In the genomic region with DNA sequence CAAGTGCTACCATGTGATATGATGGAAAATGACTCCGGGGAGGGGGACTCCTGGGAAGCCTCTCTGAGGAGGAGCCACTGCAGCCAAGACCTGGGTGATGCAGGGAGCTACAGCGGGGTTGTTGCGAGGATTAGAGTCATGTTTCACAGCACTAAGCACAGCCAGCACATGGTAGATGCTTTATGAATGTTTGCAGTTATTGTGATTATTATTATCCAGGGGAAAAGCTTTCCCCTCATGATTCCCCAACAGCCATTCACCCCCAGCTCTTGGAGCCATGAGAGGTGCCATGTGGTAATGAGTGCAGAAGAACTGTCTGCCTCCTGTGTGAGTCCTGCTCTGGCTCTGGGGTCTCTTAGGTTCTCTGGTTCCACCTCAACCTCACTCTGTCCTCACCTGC, we compare ENCODE assay signal across 1 cellular context.
TF ChIP-seq lines count a peak whose summit lies in the region.

No MANE protein-coding gene starts in this region.

TF ChIP-seq in K562, 482 proteins besides CTCF, POLR2A, EP300 and RAD21:
- TF ChIP-seq TEAD2 (tag; IDR thresholded peaks at IDR 0.05) = no peak
- TF ChIP-seq, protein P1, sequence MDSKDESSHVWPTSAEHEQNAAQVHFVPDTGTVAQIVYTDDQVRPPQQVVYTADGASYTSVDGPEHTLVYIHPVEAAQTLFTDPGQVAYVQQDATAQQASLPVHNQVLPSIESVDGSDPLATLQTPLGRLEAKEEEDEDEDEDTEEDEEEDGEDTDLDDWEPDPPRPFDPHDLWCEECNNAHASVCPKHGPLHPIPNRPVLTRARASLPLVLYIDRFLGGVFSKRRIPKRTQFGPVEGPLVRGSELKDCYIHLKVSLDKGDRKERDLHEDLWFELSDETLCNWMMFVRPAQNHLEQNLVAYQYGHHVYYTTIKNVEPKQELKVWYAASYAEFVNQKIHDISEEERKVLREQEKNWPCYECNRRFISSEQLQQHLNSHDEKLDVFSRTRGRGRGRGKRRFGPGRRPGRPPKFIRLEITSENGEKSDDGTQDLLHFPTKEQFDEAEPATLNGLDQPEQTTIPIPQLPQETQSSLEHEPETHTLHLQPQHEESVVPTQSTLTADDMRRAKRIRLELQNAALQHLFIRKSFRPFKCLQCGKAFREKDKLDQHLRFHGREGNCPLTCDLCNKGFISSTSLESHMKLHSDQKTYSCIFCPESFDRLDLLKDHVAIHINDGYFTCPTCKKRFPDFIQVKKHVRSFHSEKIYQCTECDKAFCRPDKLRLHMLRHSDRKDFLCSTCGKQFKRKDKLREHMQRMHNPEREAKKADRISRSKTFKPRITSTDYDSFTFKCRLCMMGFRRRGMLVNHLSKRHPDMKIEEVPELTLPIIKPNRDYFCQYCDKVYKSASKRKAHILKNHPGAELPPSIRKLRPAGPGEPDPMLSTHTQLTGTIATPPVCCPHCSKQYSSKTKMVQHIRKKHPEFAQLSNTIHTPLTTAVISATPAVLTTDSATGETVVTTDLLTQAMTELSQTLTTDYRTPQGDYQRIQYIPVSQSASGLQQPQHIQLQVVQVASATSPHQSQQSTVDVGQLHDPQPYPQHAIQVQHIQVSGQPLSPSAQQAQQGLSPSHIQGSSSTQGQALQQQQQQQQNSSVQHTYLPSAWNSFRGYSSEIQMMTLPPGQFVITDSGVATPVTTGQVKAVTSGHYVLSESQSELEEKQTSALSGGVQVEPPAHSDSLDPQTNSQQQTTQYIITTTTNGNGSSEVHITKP (IDR thresholded peaks at IDR 0.05; ENCODE audit: partially characterized antibody) = peak; percentile 83
